33 cellular contexts compared by ENCODE assay signal in genomic region chr18:76357174-76357573, GRCh38.
"Had no signal": no experiment of that assay in that cellular context is flagged by ENCODE, and none has a peak within 500 bp of the region (broad histone marks: within the 10 kb centered on the region; RNA-seq: fewer than 3 reads in every experiment).

No MANE protein-coding gene starts in this region.

- H3K4me3 ChIP-seq: PC-9 had no signal

- H3K27me3 Mint-ChIP-seq: activated B cell treated with CpG ODN at 0.5 μM for 24 hours; activated naive CD8-positive, alpha-beta T cell; activated naive CD8-positive, alpha-beta T cell treated with anti-CD3 and anti-CD28 coated beads, Interleukin-2, amount 50 U/mL, for 24 hours had no signal

- H3K4me1 Mint-ChIP-seq: activated B cell treated with CpG ODN at 0.5 μM for 24 hours; activated CD4-positive, alpha-beta memory T cell treated with anti-CD3 and anti-CD28 coated beads, Interleukin-2, amount 10 ng/mL, durations not matched to agents 7 days and 5 days; activated naive CD4-positive, alpha-beta T cell treated with anti-CD3 and anti-CD28 coated beads, Interleukin-2, amount 10 ng/mL, durations not matched to agents 7 days and 5 days; activated naive CD8-positive, alpha-beta T cell treated with anti-CD3 and anti-CD28 coated beads, Interleukin-2, amount 50 U/mL, for 24 hours; central memory CD8-positive, alpha-beta T cell had no signal

- H3K9me3 Mint-ChIP-seq: activated B cell treated with CpG ODN at 0.5 μM for 24 hours; activated CD4-positive, alpha-beta memory T cell treated with anti-CD3 and anti-CD28 coated beads, Interleukin-2, amount 10 ng/mL, durations not matched to agents 7 days and 5 days; central memory CD8-positive, alpha-beta T cell had no signal

- DNase-seq: activated B cell treated with CpG ODN at 0.5 μM for 24 hours; activated CD4-positive, alpha-beta memory T cell treated with anti-CD3 and anti-CD28 coated beads, Interleukin-2, amount 10 ng/mL, durations not matched to agents 7 days and 5 days; activated CD4-positive, alpha-beta T cell treated with anti-CD3 and anti-CD28 coated beads for 1 hour; activated CD4-positive, alpha-beta T cell treated with anti-CD3 and anti-CD28 coated beads for 48 hours; activated CD8-positive, alpha-beta memory T cell treated with anti-CD3 and anti-CD28 coated beads, Interleukin-2, amount 50 U/mL, for 48 hours; activated effector memory CD4-positive, alpha-beta T cell treated with Interleukin-2 at 50 U/mL for 16 hours; activated naive CD4-positive, alpha-beta T cell treated with anti-CD3 and anti-CD28 coated beads, Interleukin-2, amount 10 ng/mL, durations not matched to agents 7 days and 5 days; activated naive CD8-positive, alpha-beta T cell treated with anti-CD3 and anti-CD28 coated beads, Interleukin-2, amount 50 U/mL, for 24 hours; activated T-cell treated with anti-CD3 and anti-CD28 coated beads, Interleukin-2, amount 50 U/mL, for 48 hours; aorta; brain microvascular endothelial cell; NCI-H1092 treated with DMSO at 0.1 percent for 48 hours; NCI-H1417; NCI-H146; NCI-H187; NCI-H2029 treated with DMSO at 0.1 percent for 48 hours; NCI-H2107; NCI-H2171; NCI-H510A; NCI-H526; NCI-H748 treated with DMSO at 0.1 percent for 48 hours; NK-92 treated with Interleukin-12 subunit alpha and Interleukin-12 subunit beta, amount 100 ng/mL, for 24 hours; PC-9; Right ventricle myocardium superior; SW 1271; T-helper 1 cell; T-helper 2 cell; T-helper 9 cell had no signal

- H3K27ac Mint-ChIP-seq: activated B cell treated with CpG ODN at 0.5 μM for 24 hours; activated CD4-positive, alpha-beta memory T cell treated with anti-CD3 and anti-CD28 coated beads, Interleukin-2, amount 10 ng/mL, durations not matched to agents 7 days and 5 days; activated naive CD4-positive, alpha-beta T cell treated with anti-CD3 and anti-CD28 coated beads, Interleukin-2, amount 10 ng/mL, durations not matched to agents 7 days and 5 days; activated naive CD8-positive, alpha-beta T cell; activated naive CD8-positive, alpha-beta T cell treated with anti-CD3 and anti-CD28 coated beads, Interleukin-2, amount 50 U/mL, for 24 hours had no signal

- H3K36me3 ChIP-seq: brain microvascular endothelial cell had no signal

- ATAC-seq: activated naive CD8-positive, alpha-beta T cell treated with anti-CD3 and anti-CD28 coated beads, Interleukin-2, amount 50 U/mL, for 24 hours had no signal

- H3K27me3 ChIP-seq: brain microvascular endothelial cell had no signal

- H3K36me3 Mint-ChIP-seq: activated naive CD4-positive, alpha-beta T cell treated with anti-CD3 and anti-CD28 coated beads, Interleukin-2, amount 10 ng/mL, durations not matched to agents 7 days and 5 days had no signal

- H3K27ac ChIP-seq: brain microvascular endothelial cell, KMS-11, PC-9, RWPE1, VCaP had no signal

- H3K4me3 Mint-ChIP-seq: activated B cell treated with CpG ODN at 0.5 μM for 24 hours; activated CD4-positive, alpha-beta memory T cell treated with anti-CD3 and anti-CD28 coated beads, Interleukin-2, amount 10 ng/mL, durations not matched to agents 7 days and 5 days; activated naive CD4-positive, alpha-beta T cell treated with anti-CD3 and anti-CD28 coated beads, Interleukin-2, amount 10 ng/mL, durations not matched to agents 7 days and 5 days; activated naive CD8-positive, alpha-beta T cell; activated naive CD8-positive, alpha-beta T cell treated with anti-CD3 and anti-CD28 coated beads, Interleukin-2, amount 50 U/mL, for 24 hours; central memory CD8-positive, alpha-beta T cell had no signal
